1 cellular context compared by ENCODE assay signal in the genomic region with DNA sequence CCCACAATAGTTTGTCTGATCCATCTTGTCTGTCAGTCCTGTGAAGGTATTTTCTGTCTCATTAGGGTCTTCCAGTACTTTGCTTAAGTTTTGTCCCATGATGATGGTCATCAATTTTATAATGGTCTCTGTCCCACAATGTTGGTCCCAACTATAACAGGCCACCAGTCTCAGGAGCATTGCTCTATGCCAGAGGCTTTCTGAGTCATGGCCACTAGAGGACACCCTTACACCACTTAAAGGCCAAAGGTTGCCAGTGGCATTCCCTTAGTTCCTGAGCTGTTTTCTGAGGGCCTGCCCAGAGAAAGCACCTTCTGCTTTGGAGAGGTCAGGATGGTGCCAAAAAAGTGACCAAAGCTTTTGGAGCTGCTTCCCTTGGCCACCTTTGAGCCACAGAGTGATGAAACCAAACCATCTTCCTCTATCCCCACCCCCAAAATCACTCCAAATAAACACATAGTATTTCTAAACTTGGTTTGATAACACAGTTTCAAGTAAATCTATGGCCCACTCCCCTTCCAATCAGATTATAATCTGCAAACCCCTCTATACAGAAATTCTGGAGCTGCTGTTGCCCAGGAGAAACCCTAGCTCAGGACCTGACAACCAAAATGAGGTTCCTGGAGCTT.
TF ChIP-seq lines count a peak whose summit lies in the region.

No MANE protein-coding gene starts in this region.

TF ChIP-seq in GM23338, 12 proteins besides CTCF, POLR2A, EP300 and RAD21 (continued from another document):
- TF ChIP-seq, protein P1, sequence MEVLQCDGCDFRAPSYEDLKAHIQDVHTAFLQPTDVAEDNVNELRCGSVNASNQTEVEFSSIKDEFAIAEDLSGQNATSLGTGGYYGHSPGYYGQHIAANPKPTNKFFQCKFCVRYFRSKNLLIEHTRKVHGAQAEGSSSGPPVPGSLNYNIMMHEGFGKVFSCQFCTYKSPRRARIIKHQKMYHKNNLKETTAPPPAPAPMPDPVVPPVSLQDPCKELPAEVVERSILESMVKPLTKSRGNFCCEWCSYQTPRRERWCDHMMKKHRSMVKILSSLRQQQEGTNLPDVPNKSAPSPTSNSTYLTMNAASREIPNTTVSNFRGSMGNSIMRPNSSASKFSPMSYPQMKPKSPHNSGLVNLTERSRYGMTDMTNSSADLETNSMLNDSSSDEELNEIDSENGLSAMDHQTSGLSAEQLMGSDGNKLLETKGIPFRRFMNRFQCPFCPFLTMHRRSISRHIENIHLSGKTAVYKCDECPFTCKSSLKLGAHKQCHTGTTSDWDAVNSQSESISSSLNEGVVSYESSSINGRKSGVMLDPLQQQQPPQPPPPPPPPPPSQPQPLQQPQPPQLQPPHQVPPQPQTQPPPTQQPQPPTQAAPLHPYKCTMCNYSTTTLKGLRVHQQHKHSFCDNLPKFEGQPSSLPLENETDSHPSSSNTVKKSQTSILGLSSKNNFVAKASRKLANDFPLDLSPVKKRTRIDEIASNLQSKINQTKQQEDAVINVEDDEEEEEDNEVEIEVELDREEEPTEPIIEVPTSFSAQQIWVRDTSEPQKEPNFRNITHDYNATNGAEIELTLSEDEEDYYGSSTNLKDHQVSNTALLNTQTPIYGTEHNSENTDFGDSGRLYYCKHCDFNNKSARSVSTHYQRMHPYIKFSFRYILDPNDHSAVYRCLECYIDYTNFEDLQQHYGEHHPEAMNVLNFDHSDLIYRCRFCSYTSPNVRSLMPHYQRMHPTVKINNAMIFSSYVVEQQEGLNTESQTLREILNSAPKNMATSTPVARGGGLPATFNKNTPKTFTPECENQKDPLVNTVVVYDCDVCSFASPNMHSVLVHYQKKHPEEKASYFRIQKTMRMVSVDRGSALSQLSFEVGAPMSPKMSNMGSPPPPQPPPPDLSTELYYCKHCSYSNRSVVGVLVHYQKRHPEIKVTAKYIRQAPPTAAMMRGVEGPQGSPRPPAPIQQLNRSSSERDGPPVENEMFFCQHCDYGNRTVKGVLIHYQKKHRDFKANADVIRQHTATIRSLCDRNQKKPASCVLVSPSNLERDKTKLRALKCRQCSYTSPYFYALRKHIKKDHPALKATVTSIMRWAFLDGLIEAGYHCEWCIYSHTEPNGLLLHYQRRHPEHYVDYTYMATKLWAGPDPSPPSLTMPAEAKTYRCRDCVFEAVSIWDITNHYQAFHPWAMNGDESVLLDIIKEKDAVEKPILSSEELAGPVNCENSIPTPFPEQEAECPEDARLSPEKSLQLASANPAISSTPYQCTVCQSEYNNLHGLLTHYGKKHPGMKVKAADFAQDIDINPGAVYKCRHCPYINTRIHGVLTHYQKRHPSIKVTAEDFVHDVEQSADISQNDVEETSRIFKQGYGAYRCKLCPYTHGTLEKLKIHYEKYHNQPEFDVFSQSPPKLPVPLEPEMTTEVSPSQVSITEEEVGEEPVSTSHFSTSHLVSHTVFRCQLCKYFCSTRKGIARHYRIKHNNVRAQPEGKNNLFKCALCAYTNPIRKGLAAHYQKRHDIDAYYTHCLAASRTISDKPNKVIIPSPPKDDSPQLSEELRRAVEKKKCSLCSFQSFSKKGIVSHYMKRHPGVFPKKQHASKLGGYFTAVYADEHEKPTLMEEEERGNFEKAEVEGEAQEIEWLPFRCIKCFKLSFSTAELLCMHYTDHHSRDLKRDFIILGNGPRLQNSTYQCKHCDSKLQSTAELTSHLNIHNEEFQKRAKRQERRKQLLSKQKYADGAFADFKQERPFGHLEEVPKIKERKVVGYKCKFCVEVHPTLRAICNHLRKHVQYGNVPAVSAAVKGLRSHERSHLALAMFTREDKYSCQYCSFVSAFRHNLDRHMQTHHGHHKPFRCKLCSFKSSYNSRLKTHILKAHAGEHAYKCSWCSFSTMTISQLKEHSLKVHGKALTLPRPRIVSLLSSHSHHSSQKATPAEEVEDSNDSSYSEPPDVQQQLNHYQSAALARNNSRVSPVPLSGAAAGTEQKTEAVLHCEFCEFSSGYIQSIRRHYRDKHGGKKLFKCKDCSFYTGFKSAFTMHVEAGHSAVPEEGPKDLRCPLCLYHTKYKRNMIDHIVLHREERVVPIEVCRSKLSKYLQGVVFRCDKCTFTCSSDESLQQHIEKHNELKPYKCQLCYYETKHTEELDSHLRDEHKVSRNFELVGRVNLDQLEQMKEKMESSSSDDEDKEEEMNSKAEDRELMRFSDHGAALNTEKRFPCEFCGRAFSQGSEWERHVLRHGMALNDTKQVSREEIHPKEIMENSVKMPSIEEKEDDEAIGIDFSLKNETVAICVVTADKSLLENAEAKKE (CRISPR knock-in tag; IDR thresholded peaks at IDR 0.05): no peak
- TF ChIP-seq, protein P2, sequence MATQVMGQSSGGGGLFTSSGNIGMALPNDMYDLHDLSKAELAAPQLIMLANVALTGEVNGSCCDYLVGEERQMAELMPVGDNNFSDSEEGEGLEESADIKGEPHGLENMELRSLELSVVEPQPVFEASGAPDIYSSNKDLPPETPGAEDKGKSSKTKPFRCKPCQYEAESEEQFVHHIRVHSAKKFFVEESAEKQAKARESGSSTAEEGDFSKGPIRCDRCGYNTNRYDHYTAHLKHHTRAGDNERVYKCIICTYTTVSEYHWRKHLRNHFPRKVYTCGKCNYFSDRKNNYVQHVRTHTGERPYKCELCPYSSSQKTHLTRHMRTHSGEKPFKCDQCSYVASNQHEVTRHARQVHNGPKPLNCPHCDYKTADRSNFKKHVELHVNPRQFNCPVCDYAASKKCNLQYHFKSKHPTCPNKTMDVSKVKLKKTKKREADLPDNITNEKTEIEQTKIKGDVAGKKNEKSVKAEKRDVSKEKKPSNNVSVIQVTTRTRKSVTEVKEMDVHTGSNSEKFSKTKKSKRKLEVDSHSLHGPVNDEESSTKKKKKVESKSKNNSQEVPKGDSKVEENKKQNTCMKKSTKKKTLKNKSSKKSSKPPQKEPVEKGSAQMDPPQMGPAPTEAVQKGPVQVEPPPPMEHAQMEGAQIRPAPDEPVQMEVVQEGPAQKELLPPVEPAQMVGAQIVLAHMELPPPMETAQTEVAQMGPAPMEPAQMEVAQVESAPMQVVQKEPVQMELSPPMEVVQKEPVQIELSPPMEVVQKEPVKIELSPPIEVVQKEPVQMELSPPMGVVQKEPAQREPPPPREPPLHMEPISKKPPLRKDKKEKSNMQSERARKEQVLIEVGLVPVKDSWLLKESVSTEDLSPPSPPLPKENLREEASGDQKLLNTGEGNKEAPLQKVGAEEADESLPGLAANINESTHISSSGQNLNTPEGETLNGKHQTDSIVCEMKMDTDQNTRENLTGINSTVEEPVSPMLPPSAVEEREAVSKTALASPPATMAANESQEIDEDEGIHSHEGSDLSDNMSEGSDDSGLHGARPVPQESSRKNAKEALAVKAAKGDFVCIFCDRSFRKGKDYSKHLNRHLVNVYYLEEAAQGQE (IDR thresholded peaks at IDR 0.05; ENCODE audit: unreplicated experiment): no peak
- TF ChIP-seq ZNF331 (CRISPR knock-in tag; IDR thresholded peaks at IDR 0.05; ENCODE audit: low read depth): no peak
- no peak for TF ChIP-seq STAT1 (IDR thresholded peaks at IDR 0.05; ENCODE audit: unreplicated experiment)
- no peak for TF ChIP-seq JUNB (IDR thresholded peaks at IDR 0.05; ENCODE audit: unreplicated experiment)
- TF ChIP-seq CREB1 (CRISPR knock-in tag; IDR thresholded peaks at IDR 0.05; ENCODE audit: low read depth): no peak
- TF ChIP-seq EZH2phosphoT487 (IDR thresholded peaks at IDR 0.05; ENCODE audit: unreplicated experiment): no peak
